Comparison of ENCODE assay signal across 8 cellular contexts in the genomic region with DNA sequence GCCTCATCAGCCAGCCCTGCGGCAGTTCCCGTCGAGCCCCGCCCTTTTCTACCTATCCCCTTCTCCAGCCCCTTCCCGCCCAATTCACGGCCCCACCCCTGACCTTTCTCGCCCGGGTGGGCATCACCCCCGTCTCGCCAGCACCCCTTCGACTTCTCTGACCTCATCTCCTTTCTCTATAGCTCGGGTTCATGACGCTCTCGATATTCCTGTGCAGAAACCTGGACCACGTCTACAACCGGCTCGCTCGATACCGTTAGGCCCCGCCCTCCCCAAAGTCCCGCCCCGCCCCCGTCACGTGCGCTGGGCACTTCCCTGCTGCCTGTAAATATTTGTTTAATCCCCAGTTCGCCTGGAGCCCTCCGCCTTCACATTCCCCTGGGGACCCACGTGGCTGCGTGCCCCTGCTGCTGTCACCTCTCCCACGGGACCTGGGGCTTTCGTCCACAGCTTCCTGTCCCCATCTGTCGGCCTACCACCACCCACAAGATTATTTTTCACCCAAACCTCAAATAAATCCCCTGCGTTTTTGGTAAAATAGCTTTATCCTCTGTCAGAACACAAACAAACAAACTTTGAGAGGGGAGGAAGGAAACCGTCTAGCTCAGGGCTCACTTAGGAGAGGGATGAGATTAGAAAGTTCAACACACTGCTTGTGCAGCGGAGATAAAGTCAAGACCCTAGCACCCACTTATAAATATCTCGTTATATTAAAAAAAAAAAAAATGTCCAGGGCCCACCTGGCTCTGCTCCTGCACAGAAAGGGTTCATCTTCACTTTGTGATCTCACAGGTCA. TPM values are rescaled to one million over a fixed set of nuclear protein-coding genes. Genes with fewer than 3 reads are reported as not detected.
DNase-seq lines count a peak whose midpoint lies in the region; ATAC-seq and TF ChIP-seq lines count a peak whose summit lies in the region.

No MANE protein-coding gene starts in this region.

- 38% methylated on average over 24 of the region's 36 CpGs; no CpG with 5 or more reads in 1 of the 2 experiments for WGBS in IMR-90 (ENCODE audit: extremely low coverage in 2 of 2, insufficient read length in 1 of 2), 2 experiments
- WGBS in transverse colon (ENCODE audit: low coverage in 1 of 2), 2 donors: 18 to 21% methylated on average over 26 to 36 of the region's 36 CpGs

- no peak overlapping the region for H2BK15ac ChIP-seq in IMR-90 (ENCODE audit: low read depth, low read length)

- H4K20me1 ChIP-seq in IMR-90 (ENCODE audit: insufficient read depth, low read length): no peaks in the 10 kb centered on the region; the same call in none of the 2 replicates

- H4K8ac ChIP-seq in IMR-90 (ENCODE audit: low read depth in 2 of 2, low read length in 2 of 2): no peak overlapping the region

- no peak overlapping the region for H2BK5ac ChIP-seq in IMR-90 (ENCODE audit: low read depth, low read length, poor library complexity, severe bottlenecking)

- TF ChIP-seq EP300 in transverse colon (IDR thresholded peaks at IDR 0.05; ENCODE audit: low read depth): no peak

- 0 out of 2 replicates have a peak overlapping the region, but pooled peaks have one; percentile 21 for H2AK5ac ChIP-seq in IMR-90 (ENCODE audit: low read depth, low read length)

- 0 out of 2 replicates have a peak, but pooled peaks cover 5% of the 10 kb centered on the region for H3K9me1 ChIP-seq in IMR-90 (ENCODE audit: insufficient read depth, low read length)

- H2AK9ac ChIP-seq in IMR-90 (replicated peaks; ENCODE audit: low read depth, low read length, poor library complexity): no peak overlapping the region

- dilution Hi-C loops in IMR-90 (cut with HindIII; ENCODE audit: low sequenced_read_pairs, unreplicated experiment): no loop called here

- no peak overlapping the region for H2BK120ac ChIP-seq in IMR-90 (ENCODE audit: low read depth, low read length)

- ATAC-seq in GM21529 (IDR thresholded peaks at IDR 0.05; ENCODE audit: unreplicated experiment) (peak; percentile 63), IMR-90 (ENCODE audit: low read depth) (peak; percentile 15; the same call in 1 of the 2 replicates), left lobe of liver (peak; percentile 69)

- no peak overlapping the region for H3K23ac ChIP-seq in IMR-90 (ENCODE audit: low read depth, low read length)

- H3K56ac ChIP-seq in IMR-90 (ENCODE audit: extremely low read depth, insufficient read depth, low read length): no peak overlapping the region

- TF ChIP-seq CTCF in GM10266 (IDR thresholded peaks at IDR 0.05; ENCODE audit: control insufficient read depth, insufficient read depth, low read depth, missing control alignments) (no peak), IMR-90 (conservative IDR thresholded peaks at IDR 0.05; ENCODE audit: low read depth, low read length) (no peak), transverse colon (IDR thresholded peaks at IDR 0.05) (no peak)

- H3K4me3 ChIP-seq in IMR-90 (ENCODE audit: insufficient read depth, low read depth, low read length) (no peak overlapping the region), transverse colon (peak overlapping the region; percentile 9 to 41 (median 20))

- H4K91ac ChIP-seq in IMR-90 (ENCODE audit: insufficient read depth, low read depth, low read length): no peak overlapping the region

- no TSS peak for BruUV-seq in IMR-90 (replicated peaks; lab: Mats Ljungman, UMichigan)

- TF ChIP-seq POLR2A in IMR-90 (IDR thresholded peaks at IDR 0.05; ENCODE audit: low read depth, low read length): no peak
- TF ChIP-seq POLR2A in transverse colon (IDR thresholded peaks at IDR 0.05): no peak

- H3K9me3 ChIP-seq in IMR-90 (ENCODE audit: control insufficient read depth, insufficient read depth, low read length): no peaks in the 10 kb centered on the region
- no peaks in the 10 kb centered on the region for H3K9me3 ChIP-seq in transverse colon

- H3K4me1 ChIP-seq in IMR-90 (ENCODE audit: control insufficient read depth, insufficient read depth, low read length) (no peaks in the 10 kb centered on the region), transverse colon (peaks cover 7 to 33% (median 24%) of the 10 kb centered on the region in 4 donors)

- H3K36me3 ChIP-seq in IMR-90 (ENCODE audit: control insufficient read depth, insufficient read depth, low read length) (peaks cover 45% of the 10 kb centered on the region), transverse colon (no peaks in the 10 kb centered on the region)

- POLR2A ChIA-PET in IMR-90 (lab: Charles Lee; ENCODE audit: unreplicated experiment): interaction anchor here (0.6 kb wide), 1 partner anchor 453 kb away, joined by 3 read pairs; no protein-coding TSS in a partner anchor

- no peak overlapping the region for H3K4me2 ChIP-seq in IMR-90 (ENCODE audit: low read depth, low read length)

- H3K27me3 ChIP-seq in IMR-90 (ENCODE audit: control insufficient read depth, insufficient read depth, low read length) (no peaks in the 10 kb centered on the region), transverse colon (no peaks in the 10 kb centered on the region)

- CTCF ChIA-PET in IMR-90 (lab: Yijun Ruan, JAX): no interaction called here

- no peak overlapping the region for H4K5ac ChIP-seq in IMR-90 (ENCODE audit: low read depth, low read length)

- no peak overlapping the region for H2AFZ ChIP-seq in IMR-90 (replicated peaks; ENCODE audit: low read length, poor library complexity)

- H3K18ac ChIP-seq in IMR-90 (ENCODE audit: low read depth, low read length): no peak overlapping the region

- H2BK20ac ChIP-seq in IMR-90 (ENCODE audit: low read depth, low read length): no peak overlapping the region

- intact Hi-C loops in IMR-90 (cut with micrococcal nuclease) (no loop called here), transverse colon (cut with DNase I; ENCODE audit: low total_unique reads) (no loop called here)

- no peak for TF ChIP-seq RAD21 in IMR-90 (IDR thresholded peaks at IDR 0.05; ENCODE audit: low read length)

- no peak overlapping the region for H3K14ac ChIP-seq in IMR-90 (replicated peaks; ENCODE audit: low read depth, low read length)

- in situ Hi-C loops in IMR-90 (cut with MboI; ENCODE audit: low sequenced_read_pairs): no loop called here
- in situ Hi-C loops in transverse colon (cut with MboI; ENCODE audit: low pct_ligation_motif_present in 1 of 4, low pct_unique_long_range_greater_than_20kb in 1 of 4, low sequenced_read_pairs in 3 of 4): no loop called here

- DNase-seq in GM10266 (ENCODE audit: extremely low spot score) (peak; percentile 97), IMR-90 (no peak), amniotic epithelial cell (ENCODE audit: low read depth) (peak; percentile 22), left lobe of liver (ENCODE audit: low spot score) (peak; percentile 85), transverse colon (peak; percentile 75), substantia nigra (lab: John Stamatoyannopoulos, UW) (no peak), globus pallidus (ENCODE audit: low spot score) (no peak)

- peaks cover 0 to 9% of the 10 kb centered on the region in 2 experiments; a peak in 2 of 4 replicates for H3K79me1 ChIP-seq in IMR-90 (ENCODE audit: low read depth in 1 of 2, low read length in 2 of 2)

- no peak overlapping the region for H3K9ac ChIP-seq in IMR-90 (ENCODE audit: low read depth, low read length)

- H3K4ac ChIP-seq in IMR-90 (ENCODE audit: low read depth, low read length): no peak overlapping the region

- H3K27ac ChIP-seq in IMR-90 (ENCODE audit: insufficient read depth, low read length) (no peak overlapping the region), transverse colon (peak overlapping the region; percentile 72 to 90 (median 81)), substantia nigra (ENCODE audit: low read depth, low read length, poor library complexity, severe bottlenecking) (no peak overlapping the region)

TF ChIP-seq in IMR-90, 13 proteins besides CTCF, POLR2A, EP300 and RAD21:
- peak; percentile 60 for TF ChIP-seq USF2 (IDR thresholded peaks at IDR 0.05; ENCODE audit: low read depth, low read length)
- TF ChIP-seq BHLHE40 (IDR thresholded peaks at IDR 0.05; ENCODE audit: low read depth, low read length): peak; percentile 57
- TF ChIP-seq MAZ (IDR thresholded peaks at IDR 0.05; ENCODE audit: borderline replicate concordance, low read depth, low read length): no peak
TF ChIP-seq in IMR-90: peak in this region for 2.

RNA-seq across cellular contexts. Expression of gene CD37, which starts 5.1 kb away (rescaled TPM):
- not detected in 2 replicates for total RNA-seq in IMR-90 (2012; rRNA removed)
- polyA plus RNA-seq in IMR-90 (2012; rRNA removed): not detected in 2 replicates
- not detected in 2 replicates for polyA plus RNA-seq in IMR-90 (2012; cell fraction: cytosol; rRNA removed)
- polyA plus RNA-seq in IMR-90 (2012; cell fraction: nucleus; rRNA removed; ENCODE audit: low replicate concordance): not detected in 2 replicates
- total RNA-seq in left lobe of liver: 2.2 TPM
- 10 to 100 TPM in 3 of 4 donors, 1 to 10 TPM in 1; 8.5 to 24.0 (median 13.3) TPM for total RNA-seq in transverse colon

RNA-seq across cellular contexts. Expression of gene SLC6A16, which starts 15.3 kb away (rescaled TPM):
- total RNA-seq in IMR-90 (2012; rRNA removed): under 0.01 and 0.18 TPM in 2 replicates
- polyA plus RNA-seq in IMR-90 (2012; rRNA removed): 0.76 and 0.89 TPM in 2 replicates
- 0.20 and 0.30 TPM in 2 replicates for polyA plus RNA-seq in IMR-90 (2012; cell fraction: cytosol; rRNA removed)
- polyA plus RNA-seq in IMR-90 (2012; cell fraction: nucleus; rRNA removed; ENCODE audit: low replicate concordance): 3.8 and 14.8 TPM in 2 replicates
- 2.4 TPM for total RNA-seq in left lobe of liver
- total RNA-seq in transverse colon: under 1 TPM in 3 of 4 donors, not detected in 1; 0.40 to 0.75 (median 0.48) TPM

RNA-seq across cellular contexts. Expression of gene TEAD2, which starts 21.9 kb away (rescaled TPM):
- total RNA-seq in IMR-90 (2012; rRNA removed) (30.8 and 31.7 TPM in 2 replicates), left lobe of liver (5.1 TPM), transverse colon (10 to 100 TPM in 3 of 4 donors, 1 to 10 TPM in 1; 5.6 to 20.3 (median 10.9) TPM)
- polyA plus RNA-seq in IMR-90 (2012; rRNA removed): 33.6 and 37.6 TPM in 2 replicates
- polyA plus RNA-seq in IMR-90 (2012; cell fraction: cytosol; rRNA removed): 30.8 and 35.5 TPM in 2 replicates
- polyA plus RNA-seq in IMR-90 (2012; cell fraction: nucleus; rRNA removed; ENCODE audit: low replicate concordance): 30.3 and 49.5 TPM in 2 replicates

RNA-seq across cellular contexts. Expression of gene DKKL1, which starts 23.4 kb away (rescaled TPM):
- total RNA-seq in IMR-90 (2012; rRNA removed) (not detected in 2 replicates), left lobe of liver (not detected), transverse colon (1 to 10 TPM in 1 of 4 donors, not detected in 3; 2.2 TPM)
- polyA plus RNA-seq in IMR-90 (2012; rRNA removed): 0.67 TPM in 2 replicates
- polyA plus RNA-seq in IMR-90 (2012; cell fraction: cytosol; rRNA removed): 0.25 and 0.31 TPM in 2 replicates
- polyA plus RNA-seq in IMR-90 (2012; cell fraction: nucleus; rRNA removed; ENCODE audit: low replicate concordance): 0.20 and 0.29 TPM in 2 replicates

RNA-seq across cellular contexts. Expression of gene KASH5, which starts 47.8 kb away (rescaled TPM):
- not detected in 2 replicates for total RNA-seq in IMR-90 (2012; rRNA removed)
- not detected in 2 replicates for polyA plus RNA-seq in IMR-90 (2012; rRNA removed)
- polyA plus RNA-seq in IMR-90 (2012; cell fraction: cytosol; rRNA removed): not detected in 2 replicates
- polyA plus RNA-seq in IMR-90 (2012; cell fraction: nucleus; rRNA removed; ENCODE audit: low replicate concordance): 0.05 TPM in 1 of 2 replicates, not detected in the other
- not detected for total RNA-seq in left lobe of liver
- not detected for total RNA-seq in transverse colon

Comparison
In these comparisons a context has a peak if more than half of its experiments do, and no peak if none do; other contexts are left out.
1. DNase-seq: peak in GM10266 (single experiment), amniotic epithelial cell (single experiment), left lobe of liver (single experiment) and transverse colon (single experiment); none in IMR-90 (single experiment), substantia nigra (0 of 49) and globus pallidus (single experiment).
2. ATAC-seq: peak in every context shown above with its lines; median percentile 69 in left lobe of liver; 63 in GM21529; 15 in IMR-90.
3. H3K27ac ChIP-seq: peak in transverse colon (4 of 4); none in IMR-90 (single experiment) and substantia nigra (single experiment).